Comparison of ENCODE assay signal across 16 cellular contexts in genomic region chr11:9852465-9852864, GRCh38.
DNase-seq lines count a peak whose midpoint lies in the region; ATAC-seq, FAIRE-seq and TF ChIP-seq lines count a peak whose summit lies in the region.
"Had no signal": no experiment of that assay in that cellular context is flagged by ENCODE, and none has a peak within 500 bp of the region (broad histone marks: within the 10 kb centered on the region; RNA-seq: fewer than 3 reads in every experiment).

No MANE protein-coding gene starts in this region.

- no peaks in the 10 kb centered on the region for H4K20me1 ChIP-seq in OCI-LY3 (ENCODE audit: insufficient read depth, low read length)
- H4K20me1 ChIP-seq in astrocyte (ENCODE audit: insufficient read depth, low read length), result no peaks in the 10 kb centered on the region
- no peaks in the 10 kb centered on the region for H4K20me1 ChIP-seq in smooth muscle cell (ENCODE audit: low read depth)

- POLR2A ChIA-PET in CD4-positive, alpha-beta memory T cell (lab: Charles Lee; ENCODE audit: partially characterized antibody), result no interaction called here

- H3K9ac ChIP-seq in OCI-LY3 (ENCODE audit: low read length) (no peak overlapping the region), astrocyte (ENCODE audit: low read length) (no peak overlapping the region), smooth muscle cell (ENCODE audit: low read depth) (no peak overlapping the region)

- TF ChIP-seq CTCF in OCI-LY3 (IDR thresholded peaks at IDR 0.05; ENCODE audit: low read depth, low read length) (no peak), astrocyte (IDR thresholded peaks at IDR 0.05; ENCODE audit: insufficient read depth, low read depth, low read length) (no peak), fibroblast of pulmonary artery (IDR thresholded peaks at IDR 0.05; ENCODE audit: low read length, missing control alignments) (no peak), smooth muscle cell (IDR thresholded peaks at IDR 0.05; ENCODE audit: borderline replicate concordance, insufficient read depth, poor library complexity, severe bottlenecking) (no peak)

- peaks cover 26% of the 10 kb centered on the region for H3K4me1 Mint-ChIP-seq in astrocyte (ENCODE audit: low read depth, unreplicated experiment)
- H3K4me1 Mint-ChIP-seq in CD4-positive, alpha-beta memory T cell, result no peaks in the 10 kb centered on the region
- H3K4me1 Mint-ChIP-seq: CD8-positive, alpha-beta memory T cell had no signal

- peak overlapping the region; percentile 68 for H3K4me2 ChIP-seq in OCI-LY3 (ENCODE audit: low read length)
- H3K4me2 ChIP-seq in astrocyte (ENCODE audit: low read length), result peak overlapping the region; percentile 37
- H3K4me2 ChIP-seq in smooth muscle cell, result peak overlapping the region; percentile 37

- 41% methylated on average over 2 of the region's 2 CpGs for WGBS in smooth muscle cell (ENCODE audit: low lambda C conversion rate)

- H3K27ac Mint-ChIP-seq in astrocyte (ENCODE audit: unreplicated experiment), result peak overlapping the region; percentile 69
- no peak overlapping the region for H3K27ac Mint-ChIP-seq in CD4-positive, alpha-beta memory T cell

- H2AFZ ChIP-seq in OCI-LY3 (ENCODE audit: low read depth, low read length) (no peak overlapping the region), astrocyte (ENCODE audit: low read depth, low read length) (no peak overlapping the region), smooth muscle cell (ENCODE audit: low read depth) (no peak overlapping the region)

- H3K4me3 ChIP-seq in OCI-LY3 (ENCODE audit: low read length) (peak overlapping the region; percentile 15; the same call in 1 of the 2 replicates), astrocyte (ENCODE audit: insufficient read depth, low read depth, low read length) (no peak overlapping the region), fibroblast of pulmonary artery (replicated peaks; ENCODE audit: low read depth, low read length) (no peak overlapping the region), smooth muscle cell (no peak overlapping the region)
- H3K4me3 ChIP-seq in CD4-positive, alpha-beta memory T cell (ENCODE audit: low read length in 2 of 2), result no peak overlapping the region

- CTCF ChIA-PET in CD4-positive, alpha-beta memory T cell (lab: Charles Lee; ENCODE audit: partially characterized antibody), result no interaction called here

- intact Hi-C loops in CD4-positive, alpha-beta memory T cell (cut with micrococcal nuclease), result no loop called here

- H3K27me3 Mint-ChIP-seq in astrocyte (ENCODE audit: low read depth, unreplicated experiment), result no peaks in the 10 kb centered on the region
- no peaks in the 10 kb centered on the region for H3K27me3 Mint-ChIP-seq in CD4-positive, alpha-beta memory T cell

- H3K27me3 ChIP-seq in OCI-LY3 (ENCODE audit: low read depth, low read length) (no peaks in the 10 kb centered on the region), astrocyte (ENCODE audit: insufficient read depth, low read length) (no peaks in the 10 kb centered on the region), smooth muscle cell (ENCODE audit: low read depth) (no peaks in the 10 kb centered on the region)
- no peaks in the 10 kb centered on the region for H3K27me3 ChIP-seq in CD4-positive, alpha-beta memory T cell (ENCODE audit: insufficient read depth, low read length)

- no peak for ATAC-seq in HG03342 (IDR thresholded peaks at IDR 0.05; ENCODE audit: unreplicated experiment)

- H3K79me2 ChIP-seq in OCI-LY3 (ENCODE audit: low read length) (no peaks in the 10 kb centered on the region), astrocyte (ENCODE audit: insufficient read depth, low read length) (no peaks in the 10 kb centered on the region), smooth muscle cell (ENCODE audit: low read depth) (no peaks in the 10 kb centered on the region)

- H3K4me3 Mint-ChIP-seq in astrocyte (ENCODE audit: unreplicated experiment), result no peak overlapping the region
- H3K4me3 Mint-ChIP-seq in CD4-positive, alpha-beta memory T cell, result no peak overlapping the region
- H3K4me3 Mint-ChIP-seq: CD8-positive, alpha-beta memory T cell had no signal

- no peaks in the 10 kb centered on the region for H3K36me3 ChIP-seq in OCI-LY3 (replicated peaks; ENCODE audit: low read depth, low read length)
- H3K36me3 ChIP-seq in astrocyte (ENCODE audit: insufficient read depth, low read length), result no peaks in the 10 kb centered on the region
- peaks cover 4% of the 10 kb centered on the region for H3K36me3 ChIP-seq in smooth muscle cell (ENCODE audit: low read depth)
- no peaks in the 10 kb centered on the region for H3K36me3 ChIP-seq in CD4-positive, alpha-beta memory T cell (ENCODE audit: insufficient read depth, low read length)

- FAIRE-seq in astrocyte (lab: Jason Lieb, UNC), result no peak
- FAIRE-seq: GM18507 had no signal

- no peaks in the 10 kb centered on the region for H3K9me3 Mint-ChIP-seq in astrocyte (ENCODE audit: unreplicated experiment)
- H3K9me3 Mint-ChIP-seq in CD4-positive, alpha-beta memory T cell, result no peaks in the 10 kb centered on the region
- H3K9me3 Mint-ChIP-seq: CD8-positive, alpha-beta memory T cell had no signal

- peaks cover 24% of the 10 kb centered on the region for H3K4me1 ChIP-seq in OCI-LY3 (ENCODE audit: low read length)
- H3K4me1 ChIP-seq in astrocyte (ENCODE audit: insufficient read depth, low read length), result peaks cover 8% of the 10 kb centered on the region
- H3K4me1 ChIP-seq in smooth muscle cell (ENCODE audit: low read depth), result no peaks in the 10 kb centered on the region
- no peaks in the 10 kb centered on the region for H3K4me1 ChIP-seq in CD4-positive, alpha-beta memory T cell (ENCODE audit: insufficient read depth, low read length)

- peaks cover 14% of the 10 kb centered on the region for H3K36me3 Mint-ChIP-seq in astrocyte (ENCODE audit: low read depth, unreplicated experiment)
- H3K36me3 Mint-ChIP-seq in CD4-positive, alpha-beta memory T cell, result peaks cover 21 to 32% of the 10 kb centered on the region in 2 donors

- peaks cover 12% of the 10 kb centered on the region for H3F3A ChIP-seq in smooth muscle cell (ENCODE audit: low read depth)

- H3K27ac ChIP-seq in OCI-LY3 (ENCODE audit: low read length) (no peak overlapping the region), astrocyte (ENCODE audit: low read depth, low read length) (peak overlapping the region; percentile 21), smooth muscle cell (ENCODE audit: low read depth) (peak overlapping the region; percentile 33)
- H3K27ac ChIP-seq in CD4-positive, alpha-beta memory T cell (ENCODE audit: low read depth, low read length), result no peak overlapping the region

- DNase-seq in astrocyte (ENCODE audit: low read depth) (peak; percentile 42), fibroblast of pulmonary artery (ENCODE audit: low read depth) (peak; percentile 54), smooth muscle cell (lab: John Stamatoyannopoulos, UW; ENCODE audit: unreplicated experiment) (no peak), COR-L47 (lab: John Stamatoyannopoulos, UW) (no peak)
- no peak for DNase-seq in CD4-positive, alpha-beta memory T cell
- DNase-seq: CD8-positive, alpha-beta memory T cell; DMS 273 treated with DMSO at 0.1 percent for 48 hours; EL; H7; NCI-H1436 treated with DMSO at 0.1 percent for 48 hours; NCI-H446; NCI-H748 treated with DMSO at 0.1 percent for 48 hours; SHP77 had no signal

- no peaks in the 10 kb centered on the region for H3K9me3 ChIP-seq in OCI-LY3 (ENCODE audit: insufficient read depth, low read length)
- no peaks in the 10 kb centered on the region for H3K9me3 ChIP-seq in astrocyte (ENCODE audit: insufficient read depth, low read depth, low read length)
- no peaks in the 10 kb centered on the region for H3K9me3 ChIP-seq in smooth muscle cell (replicated peaks; ENCODE audit: low read depth)
- no peaks in the 10 kb centered on the region for H3K9me3 ChIP-seq in CD4-positive, alpha-beta memory T cell (ENCODE audit: control insufficient read depth in 1 of 2, low read length in 2 of 2)

Comparison
In these comparisons a context has a peak if more than half of its experiments do, and no peak if none do; other contexts are left out.
1. H3K27ac ChIP-seq: peak in astrocyte (single experiment) and smooth muscle cell (single experiment); none in OCI-LY3 (single experiment) and CD4-positive, alpha-beta memory T cell (single experiment).
2. DNase-seq: peak in astrocyte (single experiment) and fibroblast of pulmonary artery (single experiment); none in smooth muscle cell (single experiment), CD4-positive, alpha-beta memory T cell (0 of 5) and COR-L47 (single experiment).
3. Peak in every context shown above with its lines, with median percentiles within 50 percentile points of each other: H3K4me2 ChIP-seq.